In the genomic region with DNA sequence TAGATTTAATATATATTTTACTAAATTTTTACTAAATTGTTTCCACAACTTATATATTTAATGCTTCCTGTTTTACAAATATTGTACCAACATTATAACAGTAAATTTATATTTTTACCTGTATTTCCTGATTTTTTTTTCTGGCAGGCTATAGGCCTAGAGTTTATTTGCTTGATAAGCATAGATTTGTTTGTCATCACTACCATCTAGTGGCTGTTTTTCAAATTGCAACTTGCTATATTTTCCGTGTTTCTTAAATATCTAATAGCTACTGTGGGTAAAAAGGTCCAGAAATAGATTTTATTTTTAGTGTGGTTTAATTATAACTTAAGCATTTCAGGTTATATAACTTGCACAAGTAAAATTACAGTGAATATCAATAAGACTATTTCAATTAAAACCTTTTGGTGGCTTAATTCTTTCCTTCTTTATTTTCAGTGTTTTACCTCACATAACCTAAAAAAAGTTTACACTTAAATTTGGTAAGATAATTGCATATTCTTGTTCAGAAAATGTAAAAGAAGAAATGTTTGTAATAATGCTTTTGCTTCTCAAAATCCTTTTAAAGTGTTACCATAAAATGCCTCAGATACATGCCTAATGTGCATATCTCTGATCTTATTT, we compare ENCODE assay signal across 8 cellular contexts.
DNase-seq lines count a peak whose midpoint lies in the region; ATAC-seq, FAIRE-seq and TF ChIP-seq lines count a peak whose summit lies in the region.

No MANE protein-coding gene starts in this region.

- no peaks in the 10 kb centered on the region for H3K27me3 Mint-ChIP-seq in MCF 10A (ENCODE audit: insufficient read depth, unreplicated experiment)

- H3K4me3 Mint-ChIP-seq in MCF 10A (ENCODE audit: unreplicated experiment) = no peak overlapping the region

- CTCF ChIA-PET in MCF 10A (lab: Yijun Ruan, JAX) = interaction anchor here (0.6 to 7.8 kb wide), 11 partner anchors 10 to 1477 kb away, joined by 3 to 102 read pairs (median 6); partner anchors contain the start of gene NDFIP2

- no peaks in the 10 kb centered on the region for H3K9me3 ChIP-seq in left lung

- peak; percentile 29 for DNase-seq in GM04504 (ENCODE audit: low read depth)
- DNase-seq in NCI-H2227 (lab: John Stamatoyannopoulos, UW; ENCODE audit: unreplicated experiment) = peak; percentile 66
- DNase-seq in MCF 10A (ENCODE audit: unreplicated experiment) = peak; percentile 66
- no peak for DNase-seq in left lung
- DNase-seq in NK-92 treated with Interleukin-12 subunit alpha and Interleukin-12 subunit beta, amount 100 ng/mL, for 24 hours (lab: John Stamatoyannopoulos, UW) = no peak
- no peak for DNase-seq in mucosa of gallbladder (ENCODE audit: low spot score)

- intact Hi-C loops in MCF 10A (cut with micrococcal nuclease) (loop anchor here (1.0 to 10.0 kb wide), 3 partner anchors 60 to 233 kb away; partner anchors contain the start of gene NDFIP2), left lung (cut with DNase I) (loop anchor here in 1 of 2 donors (5.0 kb wide), 1 partner anchor 119 kb away; no protein-coding TSS in a partner anchor)

- H3K27me3 ChIP-seq in left lung = no peaks in the 10 kb centered on the region

- H3K27ac Mint-ChIP-seq in MCF 10A (ENCODE audit: low read depth, unreplicated experiment) = no peak overlapping the region

- TF ChIP-seq CTCF in MCF 10A (IDR thresholded peaks at IDR 0.05; ENCODE audit: unreplicated experiment) (peak; percentile 73), left lung (IDR thresholded peaks at IDR 0.05) (peak; percentile 59 to 78)

- H3K4me1 ChIP-seq in left lung = no peaks in the 10 kb centered on the region

- H3K36me3 Mint-ChIP-seq in MCF 10A (ENCODE audit: insufficient read depth, unreplicated experiment) = peaks cover 35% of the 10 kb centered on the region

- no peaks in the 10 kb centered on the region for H3K9me3 Mint-ChIP-seq in MCF 10A (ENCODE audit: unreplicated experiment)

- POLR2A ChIA-PET in MCF 10A (lab: Yijun Ruan, JAX) = interaction anchor here (1.1 to 4.2 kb wide), 5 partner anchors 50 to 121 kb away, joined by 3 to 30 read pairs (median 9); partner anchors contain the start of gene NDFIP2

- no TSS peak for BruUV-seq in MCF 10A (replicated peaks; lab: Mats Ljungman, UMichigan)

- no peaks in the 10 kb centered on the region for H3K36me3 ChIP-seq in left lung

- H3K4me1 Mint-ChIP-seq in MCF 10A (ENCODE audit: insufficient read depth, unreplicated experiment) = no peaks in the 10 kb centered on the region

- H3K4me3 ChIP-seq in left lung = no peak overlapping the region

- no peak overlapping the region for H3K27ac ChIP-seq in left lung

- ATAC-seq in HG03025 (IDR thresholded peaks at IDR 0.05; ENCODE audit: low FRiP score, unreplicated experiment) (peak; percentile 57), left lung (peak; percentile 76)

- FAIRE-seq in A204.1 (lab: Jason Lieb, UNC) = peak; percentile 99

Comparison
In these comparisons a context has a peak if more than half of its experiments do, and no peak if none do; other contexts are left out.
1. DNase-seq: peak in GM04504 (single experiment), NCI-H2227 (single experiment) and MCF 10A (single experiment); none in left lung (0 of 2), NK-92 treated with Interleukin-12 subunit alpha and Interleukin-12 subunit beta, amount 100 ng/mL, for 24 hours (single experiment) and mucosa of gallbladder (single experiment).